24 cellular contexts compared by ENCODE assay signal in the genomic region with DNA sequence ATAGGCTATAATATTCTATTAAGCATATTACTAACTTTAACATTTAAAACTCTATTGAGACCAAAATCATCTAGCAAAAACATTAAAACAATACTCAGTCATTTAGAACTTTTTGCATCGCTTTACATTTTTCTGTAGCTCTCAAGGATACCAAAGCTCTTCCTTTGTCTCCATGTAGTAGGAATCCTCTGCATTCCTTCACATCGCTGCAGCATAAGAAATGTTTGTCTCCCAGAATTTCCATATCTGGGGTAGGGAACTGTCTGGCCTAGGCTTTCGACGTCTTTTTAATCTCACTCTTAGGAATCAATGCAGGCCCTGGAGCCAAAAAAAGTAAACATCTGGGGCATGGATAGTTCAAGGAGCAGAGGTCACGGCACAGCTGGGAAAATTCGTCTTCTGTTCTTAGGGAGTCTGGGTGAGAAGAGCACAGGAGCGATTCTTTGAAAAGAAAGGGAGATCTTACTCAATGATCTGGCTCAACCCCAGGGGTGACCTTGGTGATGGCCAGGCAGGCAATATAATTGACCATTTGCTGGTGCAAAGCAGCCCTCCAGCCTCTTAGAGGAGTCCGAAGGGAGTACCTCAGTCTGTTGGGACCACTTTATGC. TPM values are rescaled to one million over a fixed set of nuclear protein-coding genes. Genes with fewer than 3 reads are reported as not detected.
A peak's percentile ranks its signal among the peaks of the same experiment; 100 is the strongest.
DNase-seq lines count a peak whose midpoint lies in the region; ATAC-seq and TF ChIP-seq lines count a peak whose summit lies in the region.
"Had no signal": no experiment of that assay in that cellular context is flagged by ENCODE, and none has a peak within 500 bp of the region (broad histone marks: within the 10 kb centered on the region; RNA-seq: fewer than 3 reads in every experiment).

No MANE protein-coding gene starts in this region.

- peaks cover 6% of the 10 kb centered on the region for H3K27me3 Mint-ChIP-seq in WTC11 (ENCODE audit: low read depth)

- no peaks in the 10 kb centered on the region for H3K27me3 ChIP-seq in fibroblast of lung (ENCODE audit: control insufficient read depth, insufficient read depth, low read length)
- no peaks in the 10 kb centered on the region for H3K27me3 ChIP-seq in heart right ventricle
- H3K27me3 ChIP-seq: SJCRH30 had no signal

- H3K4me1 ChIP-seq in fibroblast of lung (ENCODE audit: control insufficient read depth, extremely low read depth, insufficient read depth, low read length) (no peaks in the 10 kb centered on the region), mesodermal cell (ENCODE audit: control insufficient read depth, insufficient read depth, low read length, poor library complexity, severe bottlenecking) (peaks cover 8% of the 10 kb centered on the region), heart right ventricle (no peaks in the 10 kb centered on the region), mucosa of descending colon (ENCODE audit: low read depth) (no peaks in the 10 kb centered on the region)
- H3K4me1 ChIP-seq: A549 had no signal

- H3K36me3 ChIP-seq in fibroblast of lung (ENCODE audit: control insufficient read depth, insufficient read depth, low read length) (no peaks in the 10 kb centered on the region), mesodermal cell (ENCODE audit: control insufficient read depth, insufficient read depth, low read length) (no peaks in the 10 kb centered on the region), heart right ventricle (no peaks in the 10 kb centered on the region), mucosa of descending colon (ENCODE audit: low read depth) (no peaks in the 10 kb centered on the region)
- H3K36me3 ChIP-seq: SJCRH30 had no signal

- intact Hi-C loops in sciatic nerve (cut with DNase I) = loop anchor here (10.0 kb wide), 1 partner anchor 1808 kb away; no protein-coding TSS in a partner anchor
- intact Hi-C loops in heart right ventricle (cut with DNase I) = no loop called here
- intact Hi-C loops in mucosa of descending colon (cut with DNase I, micrococcal nuclease) = no loop called here

- no peak overlapping the region for H3K4me3 Mint-ChIP-seq in WTC11
- H3K4me3 Mint-ChIP-seq: B cell, CD14-positive monocyte, HFFc6, IgD-negative memory B cell had no signal

- H3K9ac ChIP-seq in fibroblast of lung (ENCODE audit: insufficient read depth, low read length) = no peak overlapping the region

- H3K27ac ChIP-seq in fibroblast of lung (ENCODE audit: insufficient read depth, low read length) = no peak overlapping the region
- peak overlapping the region; percentile 53 for H3K27ac ChIP-seq in mesodermal cell (ENCODE audit: low read depth, low read length, severe bottlenecking)
- no peak overlapping the region for H3K27ac ChIP-seq in heart right ventricle
- H3K27ac ChIP-seq: A549, SJCRH30 had no signal

- peak overlapping the region; percentile 12 for H3K27ac Mint-ChIP-seq in WTC11
- H3K27ac Mint-ChIP-seq: B cell, CD14-positive monocyte, HFFc6, IgD-negative memory B cell had no signal

- H3K4me1 Mint-ChIP-seq in WTC11 = peaks cover 16% of the 10 kb centered on the region
- H3K4me1 Mint-ChIP-seq: B cell, CD14-positive monocyte, IgD-negative memory B cell had no signal

- peaks cover 16% of the 10 kb centered on the region for H3K36me3 Mint-ChIP-seq in WTC11
- H3K36me3 Mint-ChIP-seq: CD14-positive monocyte, IgD-negative memory B cell had no signal

- no peak for TF ChIP-seq CTCF in WTC11 (IDR thresholded peaks at IDR 0.05)
- TF ChIP-seq CTCF in fibroblast of lung (conservative IDR thresholded peaks at IDR 0.05 in 1 of 2, IDR thresholded peaks at IDR 0.05 in 1 of 2; ENCODE audit: low read depth in 1 of 2, low read length in 2 of 2) = no peak
- no peak for TF ChIP-seq CTCF in heart right ventricle (IDR thresholded peaks at IDR 0.05)
- no peak for TF ChIP-seq CTCF in mucosa of descending colon (IDR thresholded peaks at IDR 0.05)

- H3K4me2 ChIP-seq in fibroblast of lung (ENCODE audit: extremely low read depth, insufficient read depth, low read length) = no peak overlapping the region
- H3K4me2 ChIP-seq: A549 had no signal

- POLR2A ChIA-PET in WTC11 (lab: Charles Lee) = no interaction called here

- no peak overlapping the region for H2AFZ ChIP-seq in fibroblast of lung (ENCODE audit: low read length)

- WGBS in mesodermal cell (ENCODE audit: insufficient coverage in 2 of 2), 2 experiments = 70 to 72% methylated on average over 7 to 8 of the region's 8 CpGs
- WGBS in heart right ventricle, 2 donors = 57 to 71% methylated on average over 8 of the region's 8 CpGs

- CTCF ChIA-PET in WTC11 (lab: Charles Lee) = no interaction called here

- H3K79me2 ChIP-seq in fibroblast of lung (ENCODE audit: control insufficient read depth, insufficient read depth, low read length) = no peaks in the 10 kb centered on the region

- H3K9me3 ChIP-seq in fibroblast of lung (ENCODE audit: control insufficient read depth, insufficient read depth, low read depth, low read length) = no peaks in the 10 kb centered on the region
- peaks cover 10% of the 10 kb centered on the region for H3K9me3 ChIP-seq in mesodermal cell (ENCODE audit: control insufficient read depth, low read length)
- peaks cover 0 to 17% (median 0%) of the 10 kb centered on the region in 11 donors for H3K9me3 ChIP-seq in heart right ventricle
- no peaks in the 10 kb centered on the region for H3K9me3 ChIP-seq in mucosa of descending colon
- H3K9me3 ChIP-seq: A549, SJCRH30 had no signal

- H3K9me3 Mint-ChIP-seq in WTC11 = peaks cover 18% of the 10 kb centered on the region

- peak; percentile 43; the same call in 1 of the 2 replicates for ATAC-seq in WTC11
- peak; percentile 92 for ATAC-seq in sciatic nerve
- ATAC-seq in heart right ventricle = no peak
- no peak for ATAC-seq in mucosa of descending colon
- ATAC-seq: A549 had no signal

- DNase-seq in WTC11 (ENCODE audit: low spot score) (no peak), fibroblast of lung (ENCODE audit: low read depth in 2 of 2) (peak; percentile 29 to 58), sciatic nerve (ENCODE audit: low spot score) (peak; percentile 58), mesenteric fat pad (ENCODE audit: low spot score) (no peak), foreskin melanocyte (no peak), heart right ventricle (no peak), mucosa of descending colon (no peak)
- DNase-seq: EL, GF-D8, H7, HFFc6, Karpas-422, MV-4-11, NCI-H1105 treated with DMSO at 0.1 percent for 48 hours, NCI-H1694 treated with DMSO at 0.1 percent for 48 hours, NCI-H446 treated with DMSO at 0.1 percent for 48 hours, NCI-H526 treated with DMSO at 0.1 percent for 48 hours, OCI-M1, SJCRH30 had no signal

- H3K4me3 ChIP-seq in fibroblast of lung (replicated peaks in 1 of 4; ENCODE audit: control extremely low read depth in 1 of 4, insufficient read depth in 1 of 4, low read depth in 3 of 4, low read length in 4 of 4) (no peak overlapping the region), mesodermal cell (ENCODE audit: extremely low read depth, insufficient read depth, low read length, poor library complexity, severe bottlenecking) (no peak overlapping the region), heart right ventricle (no peak overlapping the region), mucosa of descending colon (no peak overlapping the region)
- H3K4me3 ChIP-seq: A549, SJCRH30 had no signal

- no peaks in the 10 kb centered on the region for H4K20me1 ChIP-seq in fibroblast of lung (ENCODE audit: control insufficient read depth, extremely low read depth, insufficient read depth, low read length)

TF ChIP-seq in WTC11, 78 proteins besides CTCF, POLR2A, EP300 and RAD21 (continues in another document):
- no peak for TF ChIP-seq SP1 (CRISPR knock-in tag; conservative IDR thresholded peaks at IDR 0.05)
- TF ChIP-seq, protein P1, sequence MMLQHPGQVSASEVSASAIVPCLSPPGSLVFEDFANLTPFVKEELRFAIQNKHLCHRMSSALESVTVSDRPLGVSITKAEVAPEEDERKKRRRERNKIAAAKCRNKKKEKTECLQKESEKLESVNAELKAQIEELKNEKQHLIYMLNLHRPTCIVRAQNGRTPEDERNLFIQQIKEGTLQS (CRISPR knock-in tag; conservative IDR thresholded peaks at IDR 0.05) = no peak
- TF ChIP-seq ZNF138 (CRISPR knock-in tag; conservative IDR thresholded peaks at IDR 0.05) = no peak
- TF ChIP-seq NR2C2 (CRISPR knock-in tag; IDR thresholded peaks at IDR 0.05) = no peak
- TF ChIP-seq, protein P2, sequence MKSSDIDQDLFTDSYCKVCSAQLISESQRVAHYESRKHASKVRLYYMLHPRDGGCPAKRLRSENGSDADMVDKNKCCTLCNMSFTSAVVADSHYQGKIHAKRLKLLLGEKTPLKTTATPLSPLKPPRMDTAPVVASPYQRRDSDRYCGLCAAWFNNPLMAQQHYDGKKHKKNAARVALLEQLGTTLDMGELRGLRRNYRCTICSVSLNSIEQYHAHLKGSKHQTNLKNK (CRISPR knock-in tag; IDR thresholded peaks at IDR 0.05) = no peak
- TF ChIP-seq, protein P3, sequence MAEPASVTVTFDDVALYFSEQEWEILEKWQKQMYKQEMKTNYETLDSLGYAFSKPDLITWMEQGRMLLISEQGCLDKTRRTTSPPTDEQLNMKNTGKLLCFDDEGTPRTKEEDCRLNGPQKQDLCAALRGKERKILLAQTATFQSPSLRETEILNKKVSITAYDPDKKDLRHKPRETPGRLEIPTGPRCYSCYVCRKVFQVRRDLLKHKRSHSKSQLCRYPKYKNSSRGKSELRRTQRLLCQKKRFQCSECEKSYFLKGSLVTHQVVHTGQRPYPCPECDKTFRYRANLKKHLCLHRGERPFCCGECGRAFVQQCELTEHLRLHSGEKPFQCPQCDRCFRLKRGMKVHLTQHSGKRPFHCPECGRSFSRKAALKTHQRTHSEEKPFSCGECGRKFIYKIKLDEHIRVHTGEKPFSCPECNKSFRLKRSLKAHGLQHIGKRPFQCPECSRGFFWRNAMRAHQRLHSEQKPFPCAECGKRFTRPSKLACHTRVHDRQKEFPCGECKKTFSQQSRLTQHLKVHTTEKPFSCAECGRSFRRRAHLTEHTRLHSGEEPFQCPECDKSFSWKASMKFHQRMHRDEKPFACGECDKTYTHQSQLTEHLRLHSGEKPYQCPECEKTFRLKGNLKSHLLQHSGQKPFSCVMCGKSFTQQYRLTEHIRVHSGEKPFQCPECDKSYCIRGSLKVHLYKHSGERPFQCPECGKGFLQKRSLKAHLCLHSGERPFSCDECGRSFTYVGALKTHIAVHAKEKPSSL (CRISPR knock-in tag; conservative IDR thresholded peaks at IDR 0.05) = no peak
- no peak for TF ChIP-seq ZNF416 (CRISPR knock-in tag; IDR thresholded peaks at IDR 0.05)
- no peak for TF ChIP-seq NR3C1 (CRISPR knock-in tag; conservative IDR thresholded peaks at IDR 0.05; ENCODE audit: low read depth)
- no peak for TF ChIP-seq OVOL2 (CRISPR knock-in tag; IDR thresholded peaks at IDR 0.05; ENCODE audit: borderline replicate concordance)

RNA-seq across cellular contexts. Expression of a gene that starts 23.2 kb away (rescaled TPM):
- total RNA-seq in WTC11 (2021) = 157 to 185 TPM (median 173 TPM) in 3 replicates
- 82.7 and 125 TPM in 2 replicates for total RNA-seq in fibroblast of lung
- 98.7 and 128 TPM in 2 replicates for polyA plus RNA-seq in fibroblast of lung
- polyA plus RNA-seq in fibroblast of lung (2012) = 98.4 and 101 TPM in 2 replicates
- 542 and 706 TPM in 2 replicates for polyA minus RNA-seq in fibroblast of lung (ENCODE audit: low replicate concordance)
- 76.7 TPM for polyA plus RNA-seq in mesodermal cell (2013, experiment 1 of 2)
- 79.3 TPM for polyA plus RNA-seq in mesodermal cell (2013, experiment 2 of 2)
- 147 TPM for total RNA-seq in sciatic nerve
- 33.7 TPM for total RNA-seq in mesenteric fat pad
- total RNA-seq in heart right ventricle = 10 to 100 TPM in 6 of 10 donors, 1 to 10 TPM in 4; 4.9 to 25.5 (median 11.7) TPM
- polyA plus RNA-seq in heart right ventricle = 1 to 10 TPM; 3.3 to 6.6 TPM
- 10 to 100 TPM; 14.0 to 41.0 (median 23.4) TPM for total RNA-seq in mucosa of descending colon
- polyA plus RNA-seq: CD14-positive monocyte had no signal

Comparison
In these comparisons a context has a peak if more than half of its experiments do, and no peak if none do; other contexts are left out.
1. ATAC-seq: peak in WTC11 (single experiment) and sciatic nerve (single experiment); none in heart right ventricle (0 of 8) and mucosa of descending colon (single experiment).
2. DNase-seq: peak in fibroblast of lung (2 of 2) and sciatic nerve (single experiment); none in WTC11 (single experiment), mesenteric fat pad (single experiment), foreskin melanocyte (single experiment), heart right ventricle (0 of 2) and mucosa of descending colon (0 of 3).